ENCODE assay signal across 8 cellular contexts in genomic region chr7:103073989-103074518, GRCh38.
DNase-seq lines count a peak whose midpoint lies in the region; ATAC-seq and TF ChIP-seq lines count a peak whose summit lies in the region.

No MANE protein-coding gene starts in this region.

- peak overlapping the region; percentile 82 for H3K27ac Mint-ChIP-seq in T-helper 1 cell treated with Interleukin-12 subunit alpha and Interleukin-12 subunit beta and Interleukin-4 antibody, amounts not matched to agents 30 μg/mL and 1 μg/mL, for 36 hours

- no peak for ATAC-seq in GM21515 (IDR thresholded peaks at IDR 0.05; ENCODE audit: unreplicated experiment)

- H3K9ac ChIP-seq in SK-N-MC (ENCODE audit: insufficient read length), result peak overlapping the region; percentile 91

- no peaks in the 10 kb centered on the region for H3K36me3 Mint-ChIP-seq in T-helper 1 cell treated with Interleukin-12 subunit alpha and Interleukin-12 subunit beta and Interleukin-4 antibody, amounts not matched to agents 30 μg/mL and 1 μg/mL, for 36 hours (ENCODE audit: low read depth)

- DNase-seq in T-helper 1 cell (no peak), SK-N-MC (ENCODE audit: low read depth, low spot score) (no peak), fibroblast of mammary gland (ENCODE audit: low read depth) (no peak), retinal pigment epithelial cell (ENCODE audit: low read depth) (no peak), GDM1 (lab: John Stamatoyannopoulos, UW) (no peak), COLO668 (lab: John Stamatoyannopoulos, UW; ENCODE audit: unreplicated experiment) (no peak)

- peak overlapping the region; percentile 94 for H3K4me3 Mint-ChIP-seq in T-helper 1 cell treated with Interleukin-12 subunit alpha and Interleukin-12 subunit beta and Interleukin-4 antibody, amounts not matched to agents 30 μg/mL and 1 μg/mL, for 36 hours

- no peaks in the 10 kb centered on the region for H3K36me3 ChIP-seq in SK-N-MC (ENCODE audit: insufficient read depth, low read length)

- H3K27ac ChIP-seq in SK-N-MC, result no peak overlapping the region

- H3K4me1 Mint-ChIP-seq in T-helper 1 cell treated with Interleukin-12 subunit alpha and Interleukin-12 subunit beta and Interleukin-4 antibody, amounts not matched to agents 30 μg/mL and 1 μg/mL, for 36 hours (ENCODE audit: low read depth), result peaks cover 22% of the 10 kb centered on the region

- no peaks in the 10 kb centered on the region for H3K9me3 ChIP-seq in SK-N-MC (ENCODE audit: low read depth, low read length)

- H3K9me3 Mint-ChIP-seq in T-helper 1 cell treated with Interleukin-12 subunit alpha and Interleukin-12 subunit beta and Interleukin-4 antibody, amounts not matched to agents 30 μg/mL and 1 μg/mL, for 36 hours, result no peaks in the 10 kb centered on the region

- H3K27me3 Mint-ChIP-seq in T-helper 1 cell treated with Interleukin-12 subunit alpha and Interleukin-12 subunit beta and Interleukin-4 antibody, amounts not matched to agents 30 μg/mL and 1 μg/mL, for 36 hours (ENCODE audit: low read depth), result no peaks in the 10 kb centered on the region

- TF ChIP-seq CTCF in fibroblast of mammary gland (conservative IDR thresholded peaks at IDR 0.05; ENCODE audit: control insufficient read depth, insufficient read depth, low read depth, low read length), result no peak
- TF ChIP-seq CTCF in retinal pigment epithelial cell (conservative IDR thresholded peaks at IDR 0.05; ENCODE audit: low read depth, low read length), result no peak

- H3K4me3 ChIP-seq in SK-N-MC, result peak overlapping the region; percentile 88
- peak overlapping the region; percentile 93 for H3K4me3 ChIP-seq in fibroblast of mammary gland (ENCODE audit: control insufficient read depth, low read depth, low read length)
- H3K4me3 ChIP-seq in retinal pigment epithelial cell (ENCODE audit: low read length), result peak overlapping the region; percentile 89
